In the genomic region with DNA sequence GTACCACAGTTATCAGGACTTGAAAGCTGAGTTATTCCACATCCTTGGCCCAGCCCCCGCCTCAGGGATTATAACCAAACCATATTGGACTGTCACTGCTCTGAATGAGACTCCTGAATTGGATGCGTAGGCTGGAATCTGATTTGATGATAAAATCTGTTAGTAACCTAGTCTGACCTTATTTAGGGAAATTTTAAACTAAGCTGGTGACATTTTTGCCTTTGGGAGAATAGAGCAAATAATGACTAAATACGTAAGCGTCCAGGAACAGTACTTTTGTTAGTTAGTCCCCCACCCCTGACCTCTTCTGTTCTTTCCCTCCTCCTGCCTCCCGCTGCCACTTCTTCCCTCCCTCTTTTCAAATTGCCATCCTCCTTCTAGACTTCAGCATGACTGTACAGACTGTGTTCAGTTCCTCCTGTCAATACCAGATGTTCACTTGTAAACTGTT, we compare ENCODE assay signal across 12 cellular contexts.
DNase-seq lines count a peak whose midpoint lies in the region; ATAC-seq and TF ChIP-seq lines count a peak whose summit lies in the region.
"Had no signal": no experiment of that assay in that cellular context is flagged by ENCODE, and none has a peak within 500 bp of the region (broad histone marks: within the 10 kb centered on the region; RNA-seq: fewer than 3 reads in every experiment).

No MANE protein-coding gene starts in this region.

- H2BK5ac ChIP-seq in neuronal stem cell (ENCODE audit: low read length): no peak overlapping the region

- peak overlapping the region; percentile 68 for H3K27ac Mint-ChIP-seq in chondrocyte (ENCODE audit: unreplicated experiment)
- H3K27ac Mint-ChIP-seq: T-cell had no signal

- no peak overlapping the region for H4K8ac ChIP-seq in neuronal stem cell (ENCODE audit: low read depth, low read length)

- no peak overlapping the region for H3K18ac ChIP-seq in neuronal stem cell (ENCODE audit: low read length)

- H3K4me3 ChIP-seq in GM23248 (peak overlapping the region; percentile 20; the same call in 1 of the 2 replicates), neuronal stem cell (ENCODE audit: low read length in 2 of 2) (no peak overlapping the region)

- H3K27ac ChIP-seq in GM23248 (peak overlapping the region; percentile 28), neuronal stem cell (replicated peaks; ENCODE audit: low read length) (peak overlapping the region; percentile 81)

- peak overlapping the region; percentile 45 for H3K4me2 ChIP-seq in GM23248 (ENCODE audit: unreplicated experiment)
- peak overlapping the region; percentile 28 for H3K4me2 ChIP-seq in neuronal stem cell (ENCODE audit: insufficient read depth, low read length, poor library complexity, severe bottlenecking)

- peaks cover 41% of the 10 kb centered on the region for H3K4me1 ChIP-seq in GM23248 (ENCODE audit: insufficient read depth)
- peaks cover 35 to 73% of the 10 kb centered on the region in 2 donors for H3K4me1 ChIP-seq in neuronal stem cell (ENCODE audit: control insufficient read depth in 2 of 2, insufficient read depth in 1 of 2, low read depth in 1 of 2, low read length in 2 of 2)

- H3K9ac ChIP-seq in GM23248: peak overlapping the region; percentile 44; the same call in 1 of the 2 replicates
- H3K9ac ChIP-seq in neuronal stem cell (ENCODE audit: low read depth, low read length, poor library complexity): no peak overlapping the region

- no peak overlapping the region for H2AK5ac ChIP-seq in neuronal stem cell (ENCODE audit: low read depth, low read length)

- H3K79me2 ChIP-seq in GM23248 (ENCODE audit: insufficient read depth): peaks cover 11% of the 10 kb centered on the region; the same call in 1 of the 2 replicates

- H3K27me3 ChIP-seq in GM23248 (replicated peaks; ENCODE audit: insufficient read depth): no peaks in the 10 kb centered on the region
- H3K27me3 ChIP-seq in neuronal stem cell (ENCODE audit: control insufficient read depth in 3 of 3, insufficient read depth in 3 of 3, low read depth in 1 of 3, low read length in 3 of 3): no peaks in the 10 kb centered on the region

- no peaks in the 10 kb centered on the region for H3K79me1 ChIP-seq in neuronal stem cell (ENCODE audit: low read depth, low read length)

- H3K9me3 ChIP-seq in GM23248 (ENCODE audit: low read depth): no peaks in the 10 kb centered on the region
- H3K9me3 ChIP-seq in neuronal stem cell (replicated peaks in 1 of 2; ENCODE audit: control insufficient read depth in 2 of 2, insufficient read depth in 1 of 2, low read depth in 1 of 2, low read length in 2 of 2): peaks cover 0 to 16% of the 10 kb centered on the region in 2 donors

- no peaks in the 10 kb centered on the region for H3K9me2 ChIP-seq in GM23248 (ENCODE audit: insufficient read depth)

- H3K36me3 ChIP-seq in GM23248 (ENCODE audit: low read depth): no peaks in the 10 kb centered on the region
- H3K36me3 ChIP-seq in neuronal stem cell (replicated peaks in 1 of 2; ENCODE audit: control insufficient read depth in 2 of 2, insufficient read depth in 2 of 2, low read length in 2 of 2): peaks cover 0 to 47% of the 10 kb centered on the region in 2 donors

- in situ Hi-C loops in GM23248 (cut with MboI): no loop called here

- H3K23ac ChIP-seq in neuronal stem cell (ENCODE audit: low read depth, low read length, poor library complexity): no peak overlapping the region

- H3K4ac ChIP-seq in neuronal stem cell (ENCODE audit: low read length): no peak overlapping the region

- H3K4me3 Mint-ChIP-seq in chondrocyte (ENCODE audit: unreplicated experiment): no peak overlapping the region
- H3K4me3 Mint-ChIP-seq: T-cell had no signal

- H4K20me1 ChIP-seq in GM23248 (ENCODE audit: insufficient read depth): no peaks in the 10 kb centered on the region

- H2AFZ ChIP-seq in GM23248: no peak overlapping the region
- no peak overlapping the region for H2AFZ ChIP-seq in neuronal stem cell (ENCODE audit: low read length)

- H3K27me3 Mint-ChIP-seq in chondrocyte (ENCODE audit: low read depth): no peaks in the 10 kb centered on the region
- H3K27me3 Mint-ChIP-seq: T-cell had no signal

- WGBS in GM23248 (ENCODE audit: low coverage in 1 of 2, low lambda C conversion rate in 2 of 2, missing lambda C conversion rate in 2 of 2), 2 experiments: 14 to 18% methylated on average over 5 of the region's 5 CpGs
- WGBS in neuronal stem cell (ENCODE audit: extremely low coverage in 2 of 2, insufficient read length in 2 of 2, insufficient replicate concordance in 1 of 2), 2 donors: no CpG with 5 or more reads among the region's 5 CpGs

- H3K4me1 Mint-ChIP-seq in chondrocyte (ENCODE audit: low read depth): peaks cover 46% of the 10 kb centered on the region

- no peak overlapping the region for H2BK15ac ChIP-seq in neuronal stem cell (ENCODE audit: low read length)

- DNase-seq in GM23248 (peak; percentile 56), NCI-H2171 treated with DMSO at 0.1 percent for 48 hours (lab: John Stamatoyannopoulos, UW) (peak; percentile 88), chondrocyte (ENCODE audit: low spot score) (no peak), neuronal stem cell (ENCODE audit: low spot score) (no peak), activated gamma-delta T cell (lab: John Stamatoyannopoulos, UW) (no peak), superior temporal gyrus (ENCODE audit: extremely low spot score) (no peak)
- DNase-seq: activated CD4-positive, CD25-positive, alpha-beta regulatory T cell treated with anti-CD3 and anti-CD28 coated beads, Interleukin-2, amount 50 U/mL, for 72 hours; activated CD8-positive, alpha-beta memory T cell treated with anti-CD3 and anti-CD28 coated beads, Interleukin-2, amount 50 U/mL, for 48 hours; erythroblast; NCI-H1105; T-cell had no signal

- no peak for ATAC-seq in GM19455 (IDR thresholded peaks at IDR 0.05; ENCODE audit: unreplicated experiment)
- ATAC-seq: T-cell had no signal

- H3K36me3 Mint-ChIP-seq in chondrocyte (ENCODE audit: low read depth): peaks cover 2% of the 10 kb centered on the region

- no peak overlapping the region for H4K91ac ChIP-seq in neuronal stem cell (ENCODE audit: low read depth, low read length, poor library complexity)

- no peak for TF ChIP-seq CTCF in chondrocyte (IDR thresholded peaks at IDR 0.05)

- H2BK120ac ChIP-seq in neuronal stem cell (ENCODE audit: low read depth, low read length): no peak overlapping the region

- no peaks in the 10 kb centered on the region for H3K9me3 Mint-ChIP-seq in chondrocyte (ENCODE audit: low read depth)
- H3K9me3 Mint-ChIP-seq: T-cell had no signal

- H2BK12ac ChIP-seq in neuronal stem cell (ENCODE audit: low read length): no peak overlapping the region

- H3K14ac ChIP-seq in neuronal stem cell (ENCODE audit: low read length): no peak overlapping the region

- H3F3A ChIP-seq in GM23248 (ENCODE audit: insufficient read depth): peaks cover 16% of the 10 kb centered on the region; the same call in 1 of the 2 replicates

Comparison
In these comparisons a context has a peak if more than half of its experiments do, and no peak if none do; other contexts are left out.
1. DNase-seq: peak in GM23248 (single experiment) and NCI-H2171 treated with DMSO at 0.1 percent for 48 hours (single experiment); none in chondrocyte (single experiment), neuronal stem cell (single experiment), activated gamma-delta T cell (single experiment) and superior temporal gyrus (single experiment).